In genomic region chr4:102047616-102048015, GRCh38 we compare ENCODE assay signal across 31 cellular contexts.
"Had no signal": no experiment of that assay in that cellular context is flagged by ENCODE, and none has a peak within 500 bp of the region (broad histone marks: within the 10 kb centered on the region; RNA-seq: fewer than 3 reads in every experiment).

No MANE protein-coding gene starts in this region.

- H3K9me3 Mint-ChIP-seq: activated CD4-positive, alpha-beta memory T cell treated with anti-CD3 and anti-CD28 coated beads, Interleukin-2, amount 10 ng/mL, durations not matched to agents 7 days and 5 days; activated naive CD4-positive, alpha-beta T cell treated with anti-CD3 and anti-CD28 coated beads, Interleukin-2, amount 10 ng/mL, durations not matched to agents 7 days and 5 days; activated naive CD8-positive, alpha-beta T cell treated with anti-CD3 and anti-CD28 coated beads, Interleukin-2, amount 50 U/mL, for 24 hours had no signal

- H3K4me3 Mint-ChIP-seq: activated CD4-positive, alpha-beta memory T cell treated with anti-CD3 and anti-CD28 coated beads, Interleukin-2, amount 10 ng/mL, durations not matched to agents 7 days and 5 days; activated CD8-positive, alpha-beta memory T cell treated with anti-CD3 and anti-CD28 coated beads, Interleukin-2, amount 10 ng/mL, durations not matched to agents 7 days and 5 days; activated naive CD4-positive, alpha-beta T cell treated with anti-CD3 and anti-CD28 coated beads, Interleukin-2, amount 10 ng/mL, durations not matched to agents 7 days and 5 days; activated naive CD8-positive, alpha-beta T cell; activated naive CD8-positive, alpha-beta T cell treated with anti-CD3 and anti-CD28 coated beads, Interleukin-2, amount 50 U/mL, for 24 hours had no signal

- DNase-seq: activated CD4-positive, alpha-beta memory T cell treated with anti-CD3 and anti-CD28 coated beads, Interleukin-2, amount 10 ng/mL, durations not matched to agents 7 days and 5 days; activated CD4-positive, alpha-beta T cell treated with anti-CD3 and anti-CD28 coated beads for 1 hour; activated CD4-positive, alpha-beta T cell treated with anti-CD3 and anti-CD28 coated beads for 48 hours; activated CD4-positive, CD25-positive, alpha-beta regulatory T cell; activated CD8-positive, alpha-beta memory T cell treated with anti-CD3 and anti-CD28 coated beads for 24 hours; activated CD8-positive, alpha-beta memory T cell treated with anti-CD3 and anti-CD28 coated beads, Interleukin-2, amount 10 ng/mL, durations not matched to agents 7 days and 5 days; activated CD8-positive, alpha-beta memory T cell treated with anti-CD3 and anti-CD28 coated beads, Interleukin-2, amount 50 U/mL, for 48 hours; activated effector memory CD4-positive, alpha-beta T cell treated with Interleukin-2 at 50 U/mL for 16 hours; activated naive CD4-positive, alpha-beta T cell treated with anti-CD3 and anti-CD28 coated beads, Interleukin-2, amount 10 ng/mL, durations not matched to agents 7 days and 5 days; activated naive CD8-positive, alpha-beta T cell treated with anti-CD3 and anti-CD28 coated beads, Interleukin-2, amount 50 U/mL, for 24 hours; activated T-cell treated with anti-CD3 and anti-CD28 coated beads, Interleukin-2, amount 50 U/mL, for 48 hours; anterior cingulate cortex; brain microvascular endothelial cell; central memory CD4-positive, alpha-beta T cell; NCI-H1092 treated with DMSO at 0.1 percent for 48 hours; NCI-H1417; NCI-H146; NCI-H187; NCI-H2029 treated with DMSO at 0.1 percent for 48 hours; NCI-H2107; NCI-H226; NCI-H446 treated with DMSO at 0.1 percent for 48 hours; SHP77 treated with DMSO at 0.1 percent for 48 hours; SW 1271; T-helper 1 cell; T-helper 2 cell; T-helper 9 cell had no signal

- H3K27ac ChIP-seq: brain microvascular endothelial cell, SJSA1, VCaP had no signal

- H3K9me3 ChIP-seq: SJSA1 had no signal

- H3K4me1 ChIP-seq: SJSA1 had no signal

- H3K27me3 ChIP-seq: brain microvascular endothelial cell, SJSA1 had no signal

- H3K36me3 Mint-ChIP-seq: activated CD8-positive, alpha-beta memory T cell treated with anti-CD3 and anti-CD28 coated beads, Interleukin-2, amount 10 ng/mL, durations not matched to agents 7 days and 5 days; activated naive CD4-positive, alpha-beta T cell treated with anti-CD3 and anti-CD28 coated beads, Interleukin-2, amount 10 ng/mL, durations not matched to agents 7 days and 5 days; activated naive CD8-positive, alpha-beta T cell had no signal

- H3K36me3 ChIP-seq: brain microvascular endothelial cell, SJSA1 had no signal

- H3K4me3 ChIP-seq: SJSA1 had no signal

- ATAC-seq: activated CD8-positive, alpha-beta memory T cell treated with anti-CD3 and anti-CD28 coated beads, Interleukin-2, amount 10 ng/mL, durations not matched to agents 7 days and 5 days; activated naive CD8-positive, alpha-beta T cell treated with anti-CD3 and anti-CD28 coated beads, Interleukin-2, amount 50 U/mL, for 24 hours; Panc1 had no signal

- H3K27ac Mint-ChIP-seq: activated CD4-positive, alpha-beta memory T cell treated with anti-CD3 and anti-CD28 coated beads, Interleukin-2, amount 10 ng/mL, durations not matched to agents 7 days and 5 days; activated CD8-positive, alpha-beta memory T cell treated with anti-CD3 and anti-CD28 coated beads, Interleukin-2, amount 10 ng/mL, durations not matched to agents 7 days and 5 days; activated naive CD4-positive, alpha-beta T cell treated with anti-CD3 and anti-CD28 coated beads, Interleukin-2, amount 10 ng/mL, durations not matched to agents 7 days and 5 days; activated naive CD8-positive, alpha-beta T cell; activated naive CD8-positive, alpha-beta T cell treated with anti-CD3 and anti-CD28 coated beads, Interleukin-2, amount 50 U/mL, for 24 hours had no signal

- H3K4me1 Mint-ChIP-seq: activated CD4-positive, alpha-beta memory T cell treated with anti-CD3 and anti-CD28 coated beads, Interleukin-2, amount 10 ng/mL, durations not matched to agents 7 days and 5 days; activated CD8-positive, alpha-beta memory T cell treated with anti-CD3 and anti-CD28 coated beads, Interleukin-2, amount 10 ng/mL, durations not matched to agents 7 days and 5 days; activated naive CD8-positive, alpha-beta T cell treated with anti-CD3 and anti-CD28 coated beads, Interleukin-2, amount 50 U/mL, for 24 hours had no signal
